In genomic region chr22:45785458-45785857, GRCh38 we compare ENCODE assay signal across 11 cellular contexts.
A peak's percentile ranks its signal among the peaks of the same experiment; 100 is the strongest.
DNase-seq lines count a peak whose midpoint lies in the region; ATAC-seq, FAIRE-seq and TF ChIP-seq lines count a peak whose summit lies in the region.
"Had no signal": no experiment of that assay in that cellular context is flagged by ENCODE, and none has a peak within 500 bp of the region (broad histone marks: within the 10 kb centered on the region; RNA-seq: fewer than 3 reads in every experiment).

No MANE protein-coding gene starts in this region.

- 37% methylated on average over 8 of the region's 8 CpGs for WGBS in prostate gland
- WGBS in heart right ventricle, 2 donors, result 86% methylated on average over 8 of the region's 8 CpGs

- TF ChIP-seq CTCF in OCI-LY7 (conservative IDR thresholded peaks at IDR 0.05; ENCODE audit: low read length) (no peak), fibroblast of mammary gland (conservative IDR thresholded peaks at IDR 0.05; ENCODE audit: control insufficient read depth, insufficient read depth, low read depth, low read length) (no peak), prostate gland (IDR thresholded peaks at IDR 0.05) (no peak), heart right ventricle (IDR thresholded peaks at IDR 0.05) (no peak)

- H3K27me3 ChIP-seq in prostate gland (replicated peaks; ENCODE audit: insufficient read depth) (no peaks in the 10 kb centered on the region), heart right ventricle (no peaks in the 10 kb centered on the region)
- H3K27me3 ChIP-seq: thyroid gland had no signal

- TSS peak; percentile 45 for BruUV-seq in OCI-LY7 (replicated peaks; lab: Mats Ljungman, UMichigan)

- H3K4me1 ChIP-seq in OCI-LY7 (ENCODE audit: insufficient read depth, low read length, poor library complexity, severe bottlenecking) (peaks cover 42% of the 10 kb centered on the region), prostate gland (replicated peaks) (no peaks in the 10 kb centered on the region), heart right ventricle (peaks cover 0 to 41% (median 32%) of the 10 kb centered on the region in 9 donors)

- H3K4me3 ChIP-seq in OCI-LY7 (ENCODE audit: low read depth, low read length, poor library complexity, severe bottlenecking), result peak overlapping the region; percentile 36
- no peak overlapping the region for H3K4me3 ChIP-seq in fibroblast of mammary gland (ENCODE audit: control insufficient read depth, low read depth, low read length)
- no peak overlapping the region for H3K4me3 ChIP-seq in prostate gland
- H3K4me3 ChIP-seq in heart right ventricle, result no peak overlapping the region
- H3K4me3 ChIP-seq: thyroid gland had no signal

- TF ChIP-seq POLR2A in prostate gland (IDR thresholded peaks at IDR 0.05), result no peak

- DNase-seq in GM19239 (ENCODE audit: insufficient read length, low spot score) (no peak), OCI-LY7 (ENCODE audit: low spot score) (no peak), fibroblast of mammary gland (ENCODE audit: low read depth) (peak; percentile 47), prostate gland (ENCODE audit: low spot score) (peak; percentile 60), RKO (ENCODE audit: low spot score) (no peak), inferior parietal cortex (ENCODE audit: extremely low spot score) (no peak), heart right ventricle (no peak)
- DNase-seq: CD8-positive, alpha-beta T cell; NCI-H2029 had no signal

- no peaks in the 10 kb centered on the region for H4K20me1 ChIP-seq in OCI-LY7 (ENCODE audit: insufficient read depth, low read length)

- H2AFZ ChIP-seq in OCI-LY7 (ENCODE audit: low read length), result no peak overlapping the region

- ATAC-seq in HG02588 (IDR thresholded peaks at IDR 0.05; ENCODE audit: unreplicated experiment) (no peak), heart right ventricle (no peak)
- ATAC-seq: CD8-positive, alpha-beta T cell had no signal

- no peaks in the 10 kb centered on the region for H3K9me2 ChIP-seq in OCI-LY7 (ENCODE audit: insufficient read depth, low read length)

- POLR2A ChIA-PET in OCI-LY7 (lab: Charles Lee), result interaction anchor here (1.0 to 2.2 kb wide), 7 partner anchors 8 to 102 kb away, joined by 3 to 12 read pairs (median 4); no protein-coding TSS in a partner anchor

- H3K9me3 ChIP-seq in OCI-LY7 (ENCODE audit: low read length) (no peaks in the 10 kb centered on the region), prostate gland (no peaks in the 10 kb centered on the region), heart right ventricle (no peaks in the 10 kb centered on the region)
- H3K9me3 ChIP-seq: thyroid gland had no signal

- FAIRE-seq in GM19239 (lab: Jason Lieb, UNC), result peak; percentile 76

- intact Hi-C loops in OCI-LY7 (cut with micrococcal nuclease; ENCODE audit: unreplicated experiment) (no loop called here), prostate gland (cut with DNase I) (no loop called here), heart right ventricle (cut with DNase I) (loop anchor here in 1 of 10 donors (10.0 kb wide), 1 partner anchor 541 kb away; the partner anchor contains the start of gene KIAA0930)

- peaks cover 11% of the 10 kb centered on the region; the same call in 1 of the 2 replicates for H3K79me2 ChIP-seq in OCI-LY7 (ENCODE audit: insufficient read depth, low read depth, low read length)

- CTCF ChIA-PET in OCI-LY7 (lab: Charles Lee; ENCODE audit: unreplicated experiment), result no interaction called here

- H3K36me3 ChIP-seq in OCI-LY7 (ENCODE audit: insufficient read depth, low read length) (peaks cover 15% of the 10 kb centered on the region), prostate gland (no peaks in the 10 kb centered on the region), heart right ventricle (peaks cover 0 to 3% (median 0%) of the 10 kb centered on the region in 9 donors)
- H3K36me3 ChIP-seq: thyroid gland had no signal

- peak overlapping the region; percentile 55 for H3K27ac ChIP-seq in OCI-LY7 (ENCODE audit: low read depth, low read length, poor library complexity, severe bottlenecking)
- H3K27ac ChIP-seq in prostate gland, result no peak overlapping the region
- no peak overlapping the region for H3K27ac ChIP-seq in heart right ventricle
- H3K27ac ChIP-seq: thyroid gland had no signal

- H3K4me2 ChIP-seq in OCI-LY7 (ENCODE audit: low read length), result peak overlapping the region; percentile 60

Comparison
In these comparisons a context has a peak if more than half of its experiments do, and no peak if none do; other contexts are left out.
1. DNase-seq: peak in fibroblast of mammary gland (single experiment) and prostate gland (single experiment); none in GM19239 (single experiment), OCI-LY7 (single experiment), RKO (single experiment), inferior parietal cortex (single experiment) and heart right ventricle (0 of 2).